ENCODE assay signal across 16 cellular contexts in the genomic region with DNA sequence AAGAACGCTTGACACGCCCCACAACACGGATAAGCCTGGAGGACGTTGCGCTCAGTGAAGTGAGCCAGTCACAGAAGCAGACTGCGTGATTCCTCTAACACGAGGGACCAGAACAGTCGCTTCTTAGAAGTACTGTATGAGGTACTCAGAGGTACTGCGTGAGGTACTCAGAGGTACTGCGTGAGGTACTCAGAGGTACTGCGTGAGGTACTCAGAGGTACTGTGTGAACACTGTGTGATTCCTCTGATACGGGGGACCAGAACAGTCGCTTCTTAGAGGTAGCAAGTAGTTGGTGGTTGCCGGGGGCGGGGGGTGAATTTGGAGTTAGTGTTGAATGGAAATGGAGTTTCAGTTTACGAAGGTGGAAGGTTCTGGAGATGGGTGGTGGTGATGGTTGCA. TPM values are rescaled to one million over a fixed set of nuclear protein-coding genes. Genes with fewer than 3 reads are reported as not detected.
DNase-seq lines count a peak whose midpoint lies in the region; ATAC-seq, FAIRE-seq and TF ChIP-seq lines count a peak whose summit lies in the region.
"Had no signal": no experiment of that assay in that cellular context is flagged by ENCODE, and none has a peak within 500 bp of the region (broad histone marks: within the 10 kb centered on the region; RNA-seq: fewer than 3 reads in every experiment).

No MANE protein-coding gene starts in this region.

- WGBS in HepG2 (ENCODE audit: low lambda C conversion rate): 90% methylated on average over 16 of the region's 16 CpGs
- 86% methylated on average over 16 of the region's 16 CpGs for WGBS in right lobe of liver (ENCODE audit: insufficient coverage, low coverage, low lambda C conversion rate, missing lambda C conversion rate)
- WGBS in endodermal cell (ENCODE audit: insufficient coverage in 1 of 2, insufficient read length in 1 of 2), 2 experiments: 83 to 86% methylated on average over 14 to 16 of the region's 16 CpGs

- no peaks in the 10 kb centered on the region for H3K9me3 ChIP-seq in HepG2 (ENCODE audit: low read length)
- no peaks in the 10 kb centered on the region for H3K9me3 ChIP-seq in right lobe of liver
- no peaks in the 10 kb centered on the region for H3K9me3 ChIP-seq in endodermal cell (ENCODE audit: control insufficient read depth, low read length)
- H3K9me3 ChIP-seq: BE2C had no signal

- H3K36me3 ChIP-seq in HepG2 (replicated peaks in 1 of 2; ENCODE audit: control insufficient read depth in 1 of 2, insufficient read depth in 2 of 2, low read length in 2 of 2): peaks cover 27 to 84% of the 10 kb centered on the region in 2 experiments
- peaks cover 0 to 82% (median 36%) of the 10 kb centered on the region in 4 donors for H3K36me3 ChIP-seq in right lobe of liver
- H3K36me3 ChIP-seq in endodermal cell (ENCODE audit: control insufficient read depth, insufficient read depth, low read length): peaks cover 89% of the 10 kb centered on the region

- in situ Hi-C loops in HepG2 (cut with HindIII; ENCODE audit: extremely low pct_ligation_motif_present, low pct_unique_long_range_greater_than_20kb): no loop called here

- peak; percentile 44; the same call in 2 of the 3 replicates for ATAC-seq in HepG2
- ATAC-seq in right lobe of liver: no peak

- H3K4me1 ChIP-seq in HepG2 (ENCODE audit: insufficient read depth, low read length) (peaks cover 18% of the 10 kb centered on the region), right lobe of liver (peaks cover 0 to 5% (median 2%) of the 10 kb centered on the region in 4 donors), endodermal cell (ENCODE audit: control insufficient read depth, insufficient read depth, low read length) (no peaks in the 10 kb centered on the region)
- H3K4me1 ChIP-seq: BE2C had no signal

- H3K4me3 ChIP-seq in HepG2 (replicated peaks in 1 of 3; ENCODE audit: insufficient read depth in 1 of 3, low read depth in 2 of 3, low read length in 3 of 3) (no peak overlapping the region), right lobe of liver (no peak overlapping the region), NB4 (ENCODE audit: low read depth, low read length) (no peak overlapping the region), endodermal cell (ENCODE audit: low read length) (no peak overlapping the region)

- no peak overlapping the region for H3K9ac ChIP-seq in HepG2 (ENCODE audit: insufficient read depth, low read depth, low read length)
- H3K9ac ChIP-seq in endodermal cell (ENCODE audit: extremely low read depth, low read length, poor library complexity, severe bottlenecking): no peak overlapping the region

- no TSS peak for BruUV-seq in HepG2 (replicated peaks; lab: Mats Ljungman, UMichigan)

- H3K27me3 Mint-ChIP-seq in endodermal cell (ENCODE audit: insufficient read depth): no peaks in the 10 kb centered on the region
- H3K27me3 Mint-ChIP-seq: CD8-positive, alpha-beta memory T cell had no signal

- no peaks in the 10 kb centered on the region for H3K27me3 ChIP-seq in HepG2 (ENCODE audit: control insufficient read depth in 1 of 2, insufficient read depth in 2 of 2, low read length in 2 of 2)
- no peaks in the 10 kb centered on the region for H3K27me3 ChIP-seq in right lobe of liver
- H3K27me3 ChIP-seq in endodermal cell (ENCODE audit: control insufficient read depth, insufficient read depth, low read length, poor library complexity, severe bottlenecking): no peaks in the 10 kb centered on the region
- H3K27me3 ChIP-seq: BE2C had no signal

- peak overlapping the region; percentile 71 for H3K27ac Mint-ChIP-seq in endodermal cell

- TF ChIP-seq CTCF in HepG2 (CRISPR knock-in tag; IDR thresholded peaks at IDR 0.05) (no peak), right lobe of liver (IDR thresholded peaks at IDR 0.05) (no peak), NB4 (IDR thresholded peaks at IDR 0.05; ENCODE audit: low read depth, low read length) (no peak), endodermal cell (conservative IDR thresholded peaks at IDR 0.05) (no peak)

- H4K20me1 ChIP-seq in HepG2 (ENCODE audit: insufficient read depth, low read length): peaks cover 12% of the 10 kb centered on the region; the same call in 1 of the 2 replicates

- H2AFZ ChIP-seq in HepG2 (ENCODE audit: low read length): no peak overlapping the region

- DNase-seq in HepG2 (ENCODE audit: low spot score) (no peak), right lobe of liver (no peak), NB4 (ENCODE audit: low read depth) (peak; percentile 18), endodermal cell (no peak), NCI-H1048 (lab: John Stamatoyannopoulos, UW) (no peak), MV-4-11 (lab: John Stamatoyannopoulos, UW) (no peak)
- DNase-seq in effector CD4-positive, alpha-beta T cell: no peak
- DNase-seq: BE2C, GF-D8, GOT3, NCI-H1694, NCI-H2107, NCI-H226, NCI-H526 treated with DMSO at 0.1 percent for 48 hours, RPMI8226 had no signal

- H3K79me2 ChIP-seq in HepG2 (ENCODE audit: insufficient read depth, low read length): peaks cover 34% of the 10 kb centered on the region

- CTCF ChIA-PET in HepG2 (lab: Yijun Ruan, JAX; ENCODE audit: low intra/inter-chr PET ratio, low total read pairs): no interaction called here

- H3K4me1 Mint-ChIP-seq in endodermal cell: peaks cover 2% of the 10 kb centered on the region

- no peak overlapping the region for H3K4me3 Mint-ChIP-seq in endodermal cell

- POLR2A ChIA-PET in HepG2 (lab: Yijun Ruan, JAX): no interaction called here

- TF ChIP-seq RAD21 in HepG2 (CRISPR knock-in tag; IDR thresholded peaks at IDR 0.05): no peak

- intact Hi-C loops in HepG2 (cut with micrococcal nuclease; ENCODE audit: unreplicated experiment) (no loop called here), right lobe of liver (cut with DNase I) (no loop called here)

- H3K27ac ChIP-seq in HepG2 (ENCODE audit: extremely low read length, insufficient read depth, low read length): no peak overlapping the region
- no peak overlapping the region for H3K27ac ChIP-seq in right lobe of liver
- no peak overlapping the region for H3K27ac ChIP-seq in endodermal cell (ENCODE audit: low read depth, low read length)

- no peak for TF ChIP-seq POLR2A in HepG2 (IDR thresholded peaks at IDR 0.05; ENCODE audit: insufficient read depth in 1 of 2, low read depth in 2 of 2, low read length in 2 of 2)
- no peak for TF ChIP-seq POLR2A in right lobe of liver (IDR thresholded peaks at IDR 0.05)
- no peak for TF ChIP-seq POLR2A in NB4 (IDR thresholded peaks at IDR 0.05; ENCODE audit: extremely low read depth, insufficient read length)

- no peak overlapping the region for H3K4me2 ChIP-seq in HepG2 (ENCODE audit: low read depth, low read length)

- no peak for TF ChIP-seq EP300 in HepG2 (IDR thresholded peaks at IDR 0.05; ENCODE audit: low read depth in 2 of 2, low read length in 2 of 2)
- no peak for TF ChIP-seq EP300 in HepG2 (CRISPR knock-in tag; IDR thresholded peaks at IDR 0.05; ENCODE audit: borderline replicate concordance)

- peaks cover 79% of the 10 kb centered on the region for H3K36me3 Mint-ChIP-seq in endodermal cell (ENCODE audit: low read depth)

- no peaks in the 10 kb centered on the region for H3K9me3 Mint-ChIP-seq in endodermal cell
- H3K9me3 Mint-ChIP-seq: CD8-positive, alpha-beta memory T cell had no signal

- no peak for FAIRE-seq in HepG2 (lab: Jason Lieb, UNC)

RNA-seq across cellular contexts. Expression of gene NDUFS6, which starts 5.8 kb away (rescaled TPM):
- 50.4 and 63.7 TPM in 2 replicates for total RNA-seq in HepG2 (2016; rRNA removed; fragmentation: Illumina TruSeq; extraction: Trizol)
- 15.2 and 15.4 TPM in 2 replicates for total RNA-seq in HepG2 (2016; cell fraction: cytosol; rRNA removed; fragmentation: Illumina TruSeq; extraction: Trizol; ENCODE audit: low read depth)
- total RNA-seq in HepG2 (2016; cell fraction: insoluble cytoplasmic fraction; rRNA removed; fragmentation: Illumina TruSeq; extraction: Trizol): 53.0 and 63.5 TPM in 2 replicates
- 25.8 and 27.4 TPM in 2 replicates for total RNA-seq in HepG2 (2016; cell fraction: membrane; rRNA removed; fragmentation: Illumina TruSeq; extraction: Trizol)
- total RNA-seq in HepG2 (2016; cell fraction: nucleus; rRNA removed; fragmentation: Illumina TruSeq; extraction: Trizol): 17.5 and 20.2 TPM in 2 replicates
- polyA plus RNA-seq in HepG2 (2011; rRNA removed): 22.2 and 23.7 TPM in 2 replicates
- 72.6 and 97.8 TPM in 2 replicates for polyA plus RNA-seq in HepG2 (2011; cell fraction: cytosol; rRNA removed)
- 21.7 and 33.4 TPM in 2 replicates for polyA plus RNA-seq in HepG2 (2011; cell fraction: nucleus; rRNA removed)
- 46.4 and 50.3 TPM in 2 replicates for polyA plus RNA-seq in HepG2 (2012)
- 27.6 and 35.6 TPM in 2 replicates for polyA plus RNA-seq in HepG2 (2016; cell fraction: cytosol; fragmentation: Illumina TruSeq; extraction: Trizol; ENCODE audit: low read depth)
- polyA plus RNA-seq in HepG2 (2016; cell fraction: insoluble cytoplasmic fraction; fragmentation: Illumina TruSeq; extraction: Trizol; ENCODE audit: low read depth): 110 and 131 TPM in 2 replicates
- 36.7 and 40.8 TPM in 2 replicates for polyA plus RNA-seq in HepG2 (2016; cell fraction: membrane; fragmentation: Illumina TruSeq; extraction: Trizol; ENCODE audit: low read depth)
- polyA plus RNA-seq in HepG2 (2016; cell fraction: nucleus; fragmentation: Illumina TruSeq; extraction: Trizol; ENCODE audit: insufficient read depth, low read depth): 54.4 and 56.6 TPM in 2 replicates
- polyA minus RNA-seq in HepG2 (2011; rRNA and poly(A)+ RNA removed; ENCODE audit: low replicate concordance): 9.7 and 41.7 TPM in 2 replicates
- 11.4 and 22.6 TPM in 2 replicates for polyA minus RNA-seq in HepG2 (2011; cell fraction: cytosol; rRNA and poly(A)+ RNA removed)
- 8.5 and 11.5 TPM in 2 replicates for polyA minus RNA-seq in HepG2 (2011; cell fraction: nucleus; rRNA and poly(A)+ RNA removed)
- 10 to 100 TPM; 16.5 to 57.5 (median 23.7) TPM for total RNA-seq in right lobe of liver
- 10 to 100 TPM; 47.9 to 65.2 TPM for total RNA-seq in endodermal cell
- 79.9 TPM for polyA plus RNA-seq in endodermal cell (2013, experiment 1 of 2)
- 73.3 TPM for polyA plus RNA-seq in endodermal cell (2013, experiment 2 of 2)

RNA-seq across cellular contexts. Expression of gene MRPL36, which starts 7.3 kb away (rescaled TPM):
- total RNA-seq in HepG2 (2016; rRNA removed; fragmentation: Illumina TruSeq; extraction: Trizol) (113 and 135 TPM in 2 replicates), right lobe of liver (10 to 100 TPM; 30.7 to 40.0 (median 35.5) TPM), endodermal cell (10 to 100 TPM; 44.0 to 49.7 TPM)
- 108 and 113 TPM in 2 replicates for total RNA-seq in HepG2 (2016; cell fraction: cytosol; rRNA removed; fragmentation: Illumina TruSeq; extraction: Trizol; ENCODE audit: low read depth)
- 108 and 154 TPM in 2 replicates for total RNA-seq in HepG2 (2016; cell fraction: insoluble cytoplasmic fraction; rRNA removed; fragmentation: Illumina TruSeq; extraction: Trizol)
- total RNA-seq in HepG2 (2016; cell fraction: membrane; rRNA removed; fragmentation: Illumina TruSeq; extraction: Trizol): 76.0 and 81.1 TPM in 2 replicates
- 37.1 and 47.0 TPM in 2 replicates for total RNA-seq in HepG2 (2016; cell fraction: nucleus; rRNA removed; fragmentation: Illumina TruSeq; extraction: Trizol)
- 70.5 and 71.3 TPM in 2 replicates for polyA plus RNA-seq in HepG2 (2011; rRNA removed)
- 65.9 and 74.3 TPM in 2 replicates for polyA plus RNA-seq in HepG2 (2011; cell fraction: cytosol; rRNA removed)
- polyA plus RNA-seq in HepG2 (2011; cell fraction: nucleus; rRNA removed): 25.2 and 29.0 TPM in 2 replicates
- 59.1 and 65.6 TPM in 2 replicates for polyA plus RNA-seq in HepG2 (2012)
- 88.2 and 98.8 TPM in 2 replicates for polyA plus RNA-seq in HepG2 (2016; cell fraction: cytosol; fragmentation: Illumina TruSeq; extraction: Trizol; ENCODE audit: low read depth)
- polyA plus RNA-seq in HepG2 (2016; cell fraction: insoluble cytoplasmic fraction; fragmentation: Illumina TruSeq; extraction: Trizol; ENCODE audit: low read depth): 150 and 160 TPM in 2 replicates
- 60.1 and 66.8 TPM in 2 replicates for polyA plus RNA-seq in HepG2 (2016; cell fraction: membrane; fragmentation: Illumina TruSeq; extraction: Trizol; ENCODE audit: low read depth)
- polyA plus RNA-seq in HepG2 (2016; cell fraction: nucleus; fragmentation: Illumina TruSeq; extraction: Trizol; ENCODE audit: insufficient read depth, low read depth): 65.9 and 77.9 TPM in 2 replicates
- 30.3 and 163 TPM in 2 replicates for polyA minus RNA-seq in HepG2 (2011; rRNA and poly(A)+ RNA removed; ENCODE audit: low replicate concordance)
- polyA minus RNA-seq in HepG2 (2011; cell fraction: cytosol; rRNA and poly(A)+ RNA removed): 21.5 and 22.2 TPM in 2 replicates
- polyA minus RNA-seq in HepG2 (2011; cell fraction: nucleus; rRNA and poly(A)+ RNA removed): 21.4 and 25.5 TPM in 2 replicates
- polyA plus RNA-seq in endodermal cell (2013, experiment 1 of 2): 73.8 TPM
- 63.7 TPM for polyA plus RNA-seq in endodermal cell (2013, experiment 2 of 2)
